ENCODE assay signal across 32 cellular contexts in the genomic region with DNA sequence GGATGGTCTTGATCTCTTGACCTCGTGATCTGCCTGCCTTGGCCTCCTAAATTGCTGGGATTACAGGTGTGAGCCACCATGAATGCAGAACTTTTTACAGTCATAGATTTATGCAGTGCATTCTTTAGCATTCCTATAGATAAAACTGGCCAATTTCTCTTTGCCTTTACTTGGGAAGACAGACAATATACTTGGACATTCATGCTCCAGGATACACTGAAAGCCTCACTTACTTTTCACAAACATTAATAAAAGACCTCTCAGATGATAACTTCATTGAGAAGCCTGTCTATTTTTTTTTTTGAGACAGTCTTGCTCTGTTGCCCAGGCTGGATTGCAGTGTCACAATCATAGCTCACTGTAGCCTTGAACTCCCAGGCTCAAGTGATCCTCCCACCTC. TPM values are rescaled to one million over a fixed set of nuclear protein-coding genes. Genes with fewer than 3 reads are reported as not detected.
DNase-seq lines count a peak whose midpoint lies in the region; ATAC-seq, FAIRE-seq and TF ChIP-seq lines count a peak whose summit lies in the region.
"Had no signal": no experiment of that assay in that cellular context is flagged by ENCODE, and none has a peak within 500 bp of the region (broad histone marks: within the 10 kb centered on the region; RNA-seq: fewer than 3 reads in every experiment).

No MANE protein-coding gene starts in this region.

- H3K4me2 ChIP-seq in K562 (ENCODE audit: insufficient read depth, low read length), result no peak overlapping the region
- H3K4me2 ChIP-seq: A549; BLaER1; BLaER1 treated with 17β-estradiol and CSF1 and Interleukin-3, amounts not matched to agents 10 nM and 100 nM had no signal

- no peak overlapping the region for H2AFZ ChIP-seq in K562 (ENCODE audit: low read depth, low read length)

- H3K27ac Mint-ChIP-seq in CD8-positive, alpha-beta memory T cell, result no peak overlapping the region
- H3K27ac Mint-ChIP-seq: B cell; CD14-positive monocyte; CD4-positive, alpha-beta memory T cell; CD4-positive, alpha-beta T cell; CD4-positive, CD25-positive, alpha-beta regulatory T cell; CD8-positive, alpha-beta T cell had no signal

- H3K9ac ChIP-seq in K562 (ENCODE audit: insufficient read depth in 1 of 2, low read depth in 2 of 2, low read length in 2 of 2), result no peak overlapping the region
- H3K9ac ChIP-seq: BLaER1; BLaER1 treated with 17β-estradiol and CSF1 and Interleukin-3, amounts not matched to agents 10 nM and 100 nM had no signal

- H3K4me3 ChIP-seq in HEK293 (ENCODE audit: low read depth, low read length) (no peak overlapping the region), K562 (no peak overlapping the region)
- H3K4me3 ChIP-seq in CD8-positive, alpha-beta memory T cell (ENCODE audit: low read length), result no peak overlapping the region
- H3K4me3 ChIP-seq: A549; BLaER1; BLaER1 treated with 17β-estradiol and CSF1 and Interleukin-3, amounts not matched to agents 10 nM and 100 nM had no signal

- no peaks in the 10 kb centered on the region for H3K4me1 Mint-ChIP-seq in CD8-positive, alpha-beta memory T cell
- H3K4me1 Mint-ChIP-seq: B cell; CD14-positive monocyte; CD4-positive, alpha-beta memory T cell; CD4-positive, CD25-positive, alpha-beta regulatory T cell had no signal

- ATAC-seq in K562, result no peak
- ATAC-seq: A549; CD8-positive, alpha-beta T cell had no signal

- no peaks in the 10 kb centered on the region for H3K79me2 ChIP-seq in K562 (ENCODE audit: control insufficient read depth, insufficient read depth, low read length)

- TF ChIP-seq RAD21 in K562 (CRISPR knock-in tag; conservative IDR thresholded peaks at IDR 0.05 in 1 of 2, IDR thresholded peaks at IDR 0.05 in 1 of 2), result no peak

- no peak for TF ChIP-seq POLR2A in K562 (conservative IDR thresholded peaks at IDR 0.05)

- no peak for DNase-seq in K562 (ENCODE audit: extremely low read depth in 1 of 4, low spot score in 3 of 4)
- no peak for DNase-seq in activated CD8-positive, alpha-beta memory T cell treated with anti-CD3 and anti-CD28 coated beads, Interleukin-2, amount 50 U/mL, for 4 hours
- no peak for DNase-seq in CD8-positive, alpha-beta memory T cell
- DNase-seq: 8988T; ACHN; AML-193; BE2C; C1 segment of cervical spinal cord; Caco-2; Calu3; CD4-positive, alpha-beta memory T cell; CD4-positive, alpha-beta T cell; CD4-positive, CD25-positive, alpha-beta regulatory T cell; CD8-positive, alpha-beta T cell; COR-L47; DMS 273 treated with DMSO at 0.1 percent for 48 hours; DMS153; DMS53; DMS79; DMS79 treated with DMSO at 0.1 percent for 48 hours; DND-41; EL had no signal

- H3K9me1 ChIP-seq in K562 (ENCODE audit: control insufficient read depth, insufficient read depth, low read length), result no peaks in the 10 kb centered on the region

- no peak for TF ChIP-seq CTCF in HEK293 (tag by site-specific recombination; IDR thresholded peaks at IDR 0.05)
- no peak for TF ChIP-seq CTCF in K562 (IDR thresholded peaks at IDR 0.05 in 2 of 3, conservative IDR thresholded peaks at IDR 0.05 in 1 of 3; ENCODE audit: insufficient read depth in 2 of 3, low read depth in 1 of 3, low read length in 3 of 3)

- intact Hi-C loops in K562 (cut with micrococcal nuclease), result loop anchor here (5.0 kb wide), 2 partner anchors 44 to 129 kb away; a partner anchor contains a TSS

- FAIRE-seq in K562 (lab: Jason Lieb, UNC), result no peak
- FAIRE-seq: A204.1, A549, D721Med had no signal

- BruUV-seq in K562 (replicated peaks; lab: Mats Ljungman, UMichigan), result no TSS peak

- 6% methylated on average over 1 of the region's 1 CpG for WGBS in K562 (ENCODE audit: insufficient coverage, low coverage, missing lambda C conversion rate)

- no peaks in the 10 kb centered on the region for H3K4me1 ChIP-seq in HEK293 (ENCODE audit: control insufficient read depth, insufficient read depth, low read length)
- H3K4me1 ChIP-seq in K562 (replicated peaks in 1 of 2; ENCODE audit: control insufficient read depth in 2 of 2, insufficient read depth in 2 of 2, low read length in 2 of 2), result no peaks in the 10 kb centered on the region
- H3K4me1 ChIP-seq in CD8-positive, alpha-beta memory T cell (ENCODE audit: insufficient read depth, low read length), result no peaks in the 10 kb centered on the region
- H3K4me1 ChIP-seq: A549; BE2C; BLaER1; BLaER1 treated with 17β-estradiol and CSF1 and Interleukin-3, amounts not matched to agents 10 nM and 100 nM; Caco-2 had no signal

- H4K20me1 ChIP-seq in K562 (replicated peaks; ENCODE audit: control insufficient read depth, insufficient read depth, low read length), result no peaks in the 10 kb centered on the region
- H4K20me1 ChIP-seq: BLaER1; BLaER1 treated with 17β-estradiol and CSF1 and Interleukin-3, amounts not matched to agents 10 nM and 100 nM had no signal

- H3K9me3 ChIP-seq in HEK293 (ENCODE audit: control insufficient read depth, insufficient read depth, low read depth, low read length) (no peaks in the 10 kb centered on the region), K562 (replicated peaks; ENCODE audit: control insufficient read depth, insufficient read depth, low read depth, low read length) (no peaks in the 10 kb centered on the region)
- no peaks in the 10 kb centered on the region for H3K9me3 ChIP-seq in CD8-positive, alpha-beta memory T cell (ENCODE audit: low read length)
- H3K9me3 ChIP-seq: A549; BE2C; BLaER1; BLaER1 treated with 17β-estradiol and CSF1 and Interleukin-3, amounts not matched to agents 10 nM and 100 nM had no signal

- no peaks in the 10 kb centered on the region for H3K36me3 ChIP-seq in HEK293 (ENCODE audit: control insufficient read depth in 2 of 2, insufficient read depth in 1 of 2, low read length in 2 of 2)
- H3K36me3 ChIP-seq in K562 (ENCODE audit: control insufficient read depth, insufficient read depth, low read length), result no peaks in the 10 kb centered on the region
- no peaks in the 10 kb centered on the region for H3K36me3 ChIP-seq in CD8-positive, alpha-beta memory T cell (ENCODE audit: insufficient read depth, low read length)
- H3K36me3 ChIP-seq: BE2C; BLaER1; BLaER1 treated with 17β-estradiol and CSF1 and Interleukin-3, amounts not matched to agents 10 nM and 100 nM had no signal

- peaks cover 16 to 21% of the 10 kb centered on the region in 2 experiments; a peak in 4 of 5 replicates for H3K27me3 ChIP-seq in K562 (ENCODE audit: control insufficient read depth in 2 of 2, insufficient read depth in 2 of 2, low read length in 2 of 2)
- H3K27me3 ChIP-seq in CD8-positive, alpha-beta memory T cell (ENCODE audit: insufficient read depth, low read length, poor library complexity, severe bottlenecking), result no peaks in the 10 kb centered on the region
- H3K27me3 ChIP-seq: BLaER1; BLaER1 treated with 17β-estradiol and CSF1 and Interleukin-3, amounts not matched to agents 10 nM and 100 nM had no signal

- no peaks in the 10 kb centered on the region for H3K9me3 Mint-ChIP-seq in CD8-positive, alpha-beta memory T cell
- H3K9me3 Mint-ChIP-seq: CD4-positive, alpha-beta memory T cell; CD4-positive, alpha-beta T cell; CD4-positive, CD25-positive, alpha-beta regulatory T cell; CD8-positive, alpha-beta T cell had no signal

- CTCF ChIA-PET in HEK293 (lab: Yijun Ruan, JAX) (no interaction called here), K562 (lab: Yijun Ruan, JAX; ENCODE audit: low intra/inter-chr PET ratio) (no interaction called here)
- CTCF ChIA-PET in CD8-positive, alpha-beta memory T cell (lab: Charles Lee), result no interaction called here

- in situ Hi-C loops in K562 (cut with MboI), result no loop called here

- POLR2A ChIA-PET in HEK293 (lab: Yijun Ruan, JAX) (interaction anchor here (0.8 kb wide), 1 partner anchor 54 kb away, joined by 3 read pairs; no protein-coding TSS in a partner anchor), K562 (lab: Yijun Ruan, JAX) (interaction anchor here (1.0 to 4.0 kb wide), 2 partner anchors 9 to 12 kb away, joined by 5 to 32 read pairs; a partner anchor contains a TSS)
- POLR2A ChIA-PET in CD8-positive, alpha-beta memory T cell (lab: Charles Lee), result no interaction called here

- H3K4me3 Mint-ChIP-seq in CD8-positive, alpha-beta memory T cell, result no peak overlapping the region
- H3K4me3 Mint-ChIP-seq: B cell; CD14-positive monocyte; CD4-positive, alpha-beta memory T cell; CD4-positive, alpha-beta T cell; CD4-positive, CD25-positive, alpha-beta regulatory T cell; CD8-positive, alpha-beta T cell had no signal

- H3K27ac ChIP-seq in HEK293 (ENCODE audit: extremely low read depth, low read depth, low read length) (no peak overlapping the region), K562 (ENCODE audit: extremely low read depth, low read depth, low read length) (no peak overlapping the region)
- no peak overlapping the region for H3K27ac ChIP-seq in CD8-positive, alpha-beta memory T cell (ENCODE audit: low read depth, low read length)
- H3K27ac ChIP-seq: 22Rv1; A549; BLaER1; BLaER1 treated with 17β-estradiol and CSF1 and Interleukin-3, amounts not matched to agents 10 nM and 100 nM; C4-2B had no signal

- H3K27me3 Mint-ChIP-seq in CD8-positive, alpha-beta memory T cell, result peaks cover 2 to 11% of the 10 kb centered on the region in 2 donors
- H3K27me3 Mint-ChIP-seq: B cell; CD4-positive, alpha-beta memory T cell had no signal

- H3K36me3 Mint-ChIP-seq in CD8-positive, alpha-beta memory T cell, result no peaks in the 10 kb centered on the region
- H3K36me3 Mint-ChIP-seq: CD14-positive monocyte; CD4-positive, alpha-beta memory T cell; CD4-positive, CD25-positive, alpha-beta regulatory T cell; CD8-positive, alpha-beta T cell had no signal

- no peak for TF ChIP-seq EP300 in K562 (IDR thresholded peaks at IDR 0.05; ENCODE audit: low read length)

TF ChIP-seq in K562, 482 proteins besides CTCF, POLR2A, EP300 and RAD21 (continues in another document):
- no peak for TF ChIP-seq SIX5 (IDR thresholded peaks at IDR 0.05; ENCODE audit: borderline replicate concordance in 1 of 2, insufficient read depth in 1 of 2, low read depth in 1 of 2, low read length in 2 of 2)

RNA-seq across cellular contexts. Expression of a gene that starts 12.3 kb away (rescaled TPM):
- 78.7 and 79.9 TPM in 2 replicates for total RNA-seq in K562 (2011; cell fraction: chromatin; rRNA removed; ENCODE audit: low replicate concordance)
- 32.0 and 34.7 TPM in 2 replicates for total RNA-seq in K562 (2011; cell fraction: nucleolus; rRNA removed)
- 23.7 and 38.1 TPM in 2 replicates for total RNA-seq in K562 (2011; cell fraction: nucleoplasm; rRNA removed)
- 4.3 and 5.4 TPM in 2 replicates for total RNA-seq in K562 (2014; rRNA removed)
- 4.2 and 4.6 TPM in 2 replicates for total RNA-seq in K562 (2014; rRNA removed; fragmentation: Illumina TruSeq; extraction: Trizol)
- total RNA-seq in K562 (2015; rRNA removed; fragmentation: Illumina TruSeq; extraction: Trizol), result 3.6 and 4.5 TPM in 2 replicates
- 8.5 and 8.8 TPM in 2 replicates for total RNA-seq in K562 (2021)
- 11.7 and 17.0 TPM in 2 replicates for polyA plus RNA-seq in K562 (2011; rRNA removed)
- polyA plus RNA-seq in K562 (2011; cell fraction: cytosol; rRNA removed), result 10.3 and 14.5 TPM in 2 replicates
- polyA plus RNA-seq in K562 (2011; cell fraction: nucleus; rRNA removed), result 41.1 and 49.0 TPM in 2 replicates
- polyA plus RNA-seq in K562 (2012), result 5.7 and 18.7 TPM in 2 replicates
- 4.3 and 5.0 TPM in 2 replicates for polyA plus RNA-seq in K562 (2014; fragmentation: Illumina TruSeq; extraction: Trizol)
- polyA plus RNA-seq in K562 (2014; fragmentation: Nextera tagmentation; extraction: Ambion mirVana), result 1 to 10 TPM; 1.1 to 2.1 TPM
- 5.8 and 8.8 TPM in 2 replicates for polyA plus RNA-seq in K562 (2014; rRNA removed)
- polyA minus RNA-seq in K562 (2011; rRNA and poly(A)+ RNA removed), result 25.0 and 27.6 TPM in 2 replicates
- 12.9 and 15.0 TPM in 2 replicates for polyA minus RNA-seq in K562 (2011; cell fraction: cytosol; rRNA and poly(A)+ RNA removed)
- 18.0 and 35.4 TPM in 2 replicates for polyA minus RNA-seq in K562 (2011; cell fraction: nucleus; rRNA and poly(A)+ RNA removed)
- under 1 TPM; 0.58 to 0.88 TPM for total RNA-seq in CD8-positive, alpha-beta memory T cell
- 0.51 TPM for polyA plus RNA-seq in CD8-positive, alpha-beta memory T cell
- polyA plus RNA-seq: CD4-positive, alpha-beta memory T cell had no signal
